Comparison of ENCODE assay signal across 8 cellular contexts in genomic region chr10:133394801-133395221, GRCh38. TPM values are rescaled to one million over a fixed set of nuclear protein-coding genes. Genes with fewer than 3 reads are reported as not detected.
DNase-seq lines count a peak whose midpoint lies in the region; ATAC-seq and TF ChIP-seq lines count a peak whose summit lies in the region.

No MANE protein-coding gene starts in this region.

- WGBS in right cardiac atrium: 30% methylated on average over 21 of the region's 21 CpGs
- 29% methylated on average over 21 of the region's 21 CpGs for WGBS in smooth muscle cell (ENCODE audit: low lambda C conversion rate)

- H3K27ac ChIP-seq in right cardiac atrium (ENCODE audit: low read length) (no peak overlapping the region), smooth muscle cell (ENCODE audit: low read depth) (peak overlapping the region; percentile 57)

- peak overlapping the region; percentile 32 for H2AFZ ChIP-seq in smooth muscle cell (ENCODE audit: low read depth)

- peak; percentile 1 for ATAC-seq in HG02938 (IDR thresholded peaks at IDR 0.05; ENCODE audit: unreplicated experiment)
- no peak for ATAC-seq in activated CD8-positive, alpha-beta memory T cell treated with anti-CD3 and anti-CD28 coated beads, Interleukin-2, amount 10 ng/mL, durations not matched to agents 7 days and 5 days
- ATAC-seq in right cardiac atrium: peak in 1 of 2 donors; percentile 10
- no peak for ATAC-seq in GM18517 (IDR thresholded peaks at IDR 0.05; ENCODE audit: unreplicated experiment)

- H3K79me2 ChIP-seq in smooth muscle cell (ENCODE audit: low read depth): peaks cover 36% of the 10 kb centered on the region

- peaks cover 55% of the 10 kb centered on the region for H3K4me1 Mint-ChIP-seq in activated CD8-positive, alpha-beta memory T cell treated with anti-CD3 and anti-CD28 coated beads, Interleukin-2, amount 10 ng/mL, durations not matched to agents 7 days and 5 days

- H3K27ac Mint-ChIP-seq in activated CD8-positive, alpha-beta memory T cell treated with anti-CD3 and anti-CD28 coated beads, Interleukin-2, amount 10 ng/mL, durations not matched to agents 7 days and 5 days: peak overlapping the region; percentile 89

- no peaks in the 10 kb centered on the region for H3K9me3 Mint-ChIP-seq in activated CD8-positive, alpha-beta memory T cell treated with anti-CD3 and anti-CD28 coated beads, Interleukin-2, amount 10 ng/mL, durations not matched to agents 7 days and 5 days (ENCODE audit: low read depth)

- no peaks in the 10 kb centered on the region for H4K20me1 ChIP-seq in smooth muscle cell (ENCODE audit: low read depth)

- CTCF ChIA-PET in activated CD8-positive, alpha-beta memory T cell treated with anti-CD3 and anti-CD28 coated beads, Interleukin-2, amount 10 ng/mL, durations not matched to agents 7 days and 5 days (lab: Charles Lee): no interaction called here

- no peak for TF ChIP-seq CTCF in smooth muscle cell (IDR thresholded peaks at IDR 0.05; ENCODE audit: borderline replicate concordance, insufficient read depth, poor library complexity, severe bottlenecking)

- H3K36me3 Mint-ChIP-seq in activated CD8-positive, alpha-beta memory T cell treated with anti-CD3 and anti-CD28 coated beads, Interleukin-2, amount 10 ng/mL, durations not matched to agents 7 days and 5 days: peaks cover 28% of the 10 kb centered on the region

- H3K9ac ChIP-seq in smooth muscle cell (ENCODE audit: low read depth): peak overlapping the region; percentile 72

- H3K36me3 ChIP-seq in smooth muscle cell (ENCODE audit: low read depth): no peaks in the 10 kb centered on the region

- peak overlapping the region; percentile 60 for H3K4me3 ChIP-seq in right cardiac atrium (ENCODE audit: low read length)
- H3K4me3 ChIP-seq in smooth muscle cell: peak overlapping the region; percentile 75

- no peaks in the 10 kb centered on the region for H3K27me3 Mint-ChIP-seq in activated CD8-positive, alpha-beta memory T cell treated with anti-CD3 and anti-CD28 coated beads, Interleukin-2, amount 10 ng/mL, durations not matched to agents 7 days and 5 days

- H3K4me1 ChIP-seq in right cardiac atrium (ENCODE audit: control insufficient read depth, insufficient read depth, low read length): no peaks in the 10 kb centered on the region
- H3K4me1 ChIP-seq in smooth muscle cell (ENCODE audit: low read depth): no peaks in the 10 kb centered on the region

- peak overlapping the region; percentile 91 for H3K4me2 ChIP-seq in smooth muscle cell

- H3F3A ChIP-seq in smooth muscle cell (ENCODE audit: low read depth): no peaks in the 10 kb centered on the region

- H3K27me3 ChIP-seq in right cardiac atrium (ENCODE audit: control insufficient read depth, insufficient read depth) (no peaks in the 10 kb centered on the region), smooth muscle cell (ENCODE audit: low read depth) (no peaks in the 10 kb centered on the region)

- intact Hi-C loops in right cardiac atrium (cut with DNase I): no loop called here

- peak overlapping the region; percentile 86 for H3K4me3 Mint-ChIP-seq in activated CD8-positive, alpha-beta memory T cell treated with anti-CD3 and anti-CD28 coated beads, Interleukin-2, amount 10 ng/mL, durations not matched to agents 7 days and 5 days

- DNase-seq in activated CD8-positive, alpha-beta memory T cell treated with anti-CD3 and anti-CD28 coated beads, Interleukin-2, amount 10 ng/mL, durations not matched to agents 7 days and 5 days: no peak
- DNase-seq in right cardiac atrium: peak in 2 of 3 donors; percentile 22 to 43
- no peak for DNase-seq in smooth muscle cell (lab: John Stamatoyannopoulos, UW; ENCODE audit: unreplicated experiment)
- no peak for DNase-seq in stimulated activated CD4-positive, alpha-beta T cell treated with anti-CD3 and anti-CD28 coated beads, Interleukin-4, amount 100 ng/mL, for 1 hour
- no peak for DNase-seq in OCI-M2 (lab: John Stamatoyannopoulos, UW; ENCODE audit: unreplicated experiment)
- no peak for DNase-seq in EL

- no peaks in the 10 kb centered on the region for H3K9me3 ChIP-seq in right cardiac atrium (ENCODE audit: control insufficient read depth, low read length)
- H3K9me3 ChIP-seq in smooth muscle cell (replicated peaks; ENCODE audit: low read depth): no peaks in the 10 kb centered on the region

RNA-seq across cellular contexts. Expression of gene MTG1, which starts 0.9 kb away (rescaled TPM):
- 10 to 100 TPM; 56.0 to 64.9 TPM for total RNA-seq in activated CD8-positive, alpha-beta memory T cell treated with anti-CD3 and anti-CD28 coated beads, Interleukin-2, amount 10 ng/mL, durations not matched to agents 7 days and 5 days
- total RNA-seq in right cardiac atrium (10 to 100 TPM; 17.2 to 21.7 (median 19.9) TPM), smooth muscle cell (20.6 and 31.6 TPM in 2 replicates)
- polyA plus RNA-seq in right cardiac atrium (25.3 TPM), smooth muscle cell (53.5 and 70.0 TPM in 2 replicates)

RNA-seq across cellular contexts. Expression of gene PAOX, which starts 15.7 kb away (rescaled TPM):
- 1 to 10 TPM; 5.6 to 6.0 TPM for total RNA-seq in activated CD8-positive, alpha-beta memory T cell treated with anti-CD3 and anti-CD28 coated beads, Interleukin-2, amount 10 ng/mL, durations not matched to agents 7 days and 5 days
- total RNA-seq in right cardiac atrium (1 to 10 TPM; 2.9 to 3.4 (median 3.2) TPM), smooth muscle cell (1.9 and 3.3 TPM in 2 replicates)
- polyA plus RNA-seq in right cardiac atrium (2.7 TPM), smooth muscle cell (7.0 and 7.1 TPM in 2 replicates)

RNA-seq across cellular contexts. Expression of gene ECHS1, which starts 21.7 kb away (rescaled TPM):
- total RNA-seq in activated CD8-positive, alpha-beta memory T cell treated with anti-CD3 and anti-CD28 coated beads, Interleukin-2, amount 10 ng/mL, durations not matched to agents 7 days and 5 days: 10 to 100 TPM; 34.0 to 50.2 TPM
- 100 to 1,000 TPM in 2 of 4 donors, 10 to 100 TPM in 2; 91.0 to 124 (median 107) TPM for total RNA-seq in right cardiac atrium
- polyA plus RNA-seq in right cardiac atrium: 177 TPM
- total RNA-seq in smooth muscle cell: 63.2 and 63.8 TPM in 2 replicates
- polyA plus RNA-seq in smooth muscle cell: 112 and 113 TPM in 2 replicates

RNA-seq across cellular contexts. Expression of gene SPRN, which starts 29.6 kb away (rescaled TPM):
- not detected for total RNA-seq in activated CD8-positive, alpha-beta memory T cell treated with anti-CD3 and anti-CD28 coated beads, Interleukin-2, amount 10 ng/mL, durations not matched to agents 7 days and 5 days
- not detected for total RNA-seq in right cardiac atrium
- 0.11 TPM for polyA plus RNA-seq in right cardiac atrium
- total RNA-seq in smooth muscle cell: 0.09 and 0.13 TPM in 2 replicates
- 0.56 and 1.00 TPM in 2 replicates for polyA plus RNA-seq in smooth muscle cell

RNA-seq across cellular contexts. Expression of gene FUOM, which starts 37.0 kb away (rescaled TPM):
- total RNA-seq in activated CD8-positive, alpha-beta memory T cell treated with anti-CD3 and anti-CD28 coated beads, Interleukin-2, amount 10 ng/mL, durations not matched to agents 7 days and 5 days: 10 to 100 TPM in 1 of 2 experiments, 1 to 10 TPM in 1; 9.1 to 13.1 TPM
- total RNA-seq in right cardiac atrium: 10 to 100 TPM; 19.7 to 25.0 (median 21.8) TPM
- 26.9 TPM for polyA plus RNA-seq in right cardiac atrium
- 16.6 and 19.5 TPM in 2 replicates for total RNA-seq in smooth muscle cell
- 43.9 and 46.7 TPM in 2 replicates for polyA plus RNA-seq in smooth muscle cell

Comparison
In these comparisons a context has a peak if more than half of its experiments do, and no peak if none do; other contexts are left out.
1. DNase-seq: peak in right cardiac atrium (2 of 3); none in activated CD8-positive, alpha-beta memory T cell treated with anti-CD3 and anti-CD28 coated beads, Interleukin-2, amount 10 ng/mL, durations not matched to agents 7 days and 5 days (single experiment), smooth muscle cell (single experiment), stimulated activated CD4-positive, alpha-beta T cell treated with anti-CD3 and anti-CD28 coated beads, Interleukin-4, amount 100 ng/mL, for 1 hour (single experiment), OCI-M2 (single experiment) and EL (single experiment).